In the genomic region with DNA sequence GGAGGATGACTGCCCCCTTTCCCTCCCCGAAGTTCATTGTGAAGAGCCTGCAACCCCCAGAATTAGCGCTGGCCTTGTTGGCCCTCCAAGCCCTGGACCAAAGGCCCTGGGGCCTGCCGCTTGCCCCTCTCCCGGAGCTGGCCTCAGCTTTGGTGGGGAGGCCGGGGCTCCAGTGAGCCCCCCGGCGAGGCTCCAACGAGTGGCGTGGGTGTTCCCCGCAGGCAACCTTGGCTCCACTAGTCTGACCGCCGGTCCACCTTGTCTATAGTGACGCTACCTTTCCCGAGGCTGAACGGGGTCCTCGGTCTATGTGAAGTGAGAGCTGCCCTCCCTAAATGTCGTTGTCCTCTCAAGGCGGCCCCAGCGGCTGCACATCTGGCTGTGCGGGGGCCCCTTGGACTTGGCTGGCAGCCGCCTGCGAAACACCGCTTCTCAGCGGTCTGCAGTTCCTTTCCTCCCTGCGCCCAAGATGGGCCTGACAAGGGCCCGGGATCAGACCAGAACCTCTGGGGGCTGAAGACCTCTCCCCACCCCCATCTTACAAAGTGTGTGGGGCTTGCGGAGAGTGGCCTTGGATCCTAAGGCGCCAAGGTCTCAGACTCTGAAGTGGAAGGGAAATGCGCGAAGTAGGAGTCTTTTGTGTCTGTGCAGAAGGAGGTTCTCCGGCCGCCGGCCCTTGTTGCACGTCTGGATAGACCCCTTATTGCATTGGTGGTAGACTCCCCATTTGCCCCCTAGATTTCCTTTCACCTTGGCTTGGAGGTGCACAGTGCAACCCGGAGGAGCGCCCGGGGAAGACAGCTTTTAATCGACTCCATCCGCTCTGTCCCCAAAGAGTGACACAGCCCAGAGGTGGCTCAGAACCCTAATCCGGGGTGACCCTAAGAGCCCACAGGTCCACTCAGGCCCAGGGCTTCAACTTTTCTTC, we compare ENCODE assay signal across 1 cellular context.
A peak's percentile ranks its signal among the peaks of the same experiment; 100 is the strongest.
TF ChIP-seq lines count a peak whose summit lies in the region.

No MANE protein-coding gene starts in this region.

TF ChIP-seq in H1, 55 proteins besides CTCF, POLR2A, EP300 and RAD21:
- TF ChIP-seq SUZ12 (IDR thresholded peaks at IDR 0.05; ENCODE audit: low read length) (peak; percentile 100), CBX8 (IDR thresholded peaks at IDR 0.05; ENCODE audit: borderline replicate concordance, low read depth, low read length) (peak; percentile 6; the same call in 1 of the 2 replicates), EZH2 (IDR thresholded peaks at IDR 0.05; ENCODE audit: low read depth, low read length, severe bottlenecking) (peak; percentile 98), POU5F1 (IDR thresholded peaks at IDR 0.05; ENCODE audit: low read depth, low read length) (no peak), RNF2 (IDR thresholded peaks at IDR 0.05; ENCODE audit: borderline replicate concordance, low read depth, low read length, missing control alignments, poor library complexity, severe bottlenecking) (peak; percentile 93)
- TF ChIP-seq, protein P1, sequence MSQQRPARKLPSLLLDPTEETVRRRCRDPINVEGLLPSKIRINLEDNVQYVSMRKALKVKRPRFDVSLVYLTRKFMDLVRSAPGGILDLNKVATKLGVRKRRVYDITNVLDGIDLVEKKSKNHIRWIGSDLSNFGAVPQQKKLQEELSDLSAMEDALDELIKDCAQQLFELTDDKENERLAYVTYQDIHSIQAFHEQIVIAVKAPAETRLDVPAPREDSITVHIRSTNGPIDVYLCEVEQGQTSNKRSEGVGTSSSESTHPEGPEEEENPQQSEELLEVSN (IDR thresholded peaks at IDR 0.05) = no peak
